ENCODE assay signal across 28 cellular contexts in the genomic region with DNA sequence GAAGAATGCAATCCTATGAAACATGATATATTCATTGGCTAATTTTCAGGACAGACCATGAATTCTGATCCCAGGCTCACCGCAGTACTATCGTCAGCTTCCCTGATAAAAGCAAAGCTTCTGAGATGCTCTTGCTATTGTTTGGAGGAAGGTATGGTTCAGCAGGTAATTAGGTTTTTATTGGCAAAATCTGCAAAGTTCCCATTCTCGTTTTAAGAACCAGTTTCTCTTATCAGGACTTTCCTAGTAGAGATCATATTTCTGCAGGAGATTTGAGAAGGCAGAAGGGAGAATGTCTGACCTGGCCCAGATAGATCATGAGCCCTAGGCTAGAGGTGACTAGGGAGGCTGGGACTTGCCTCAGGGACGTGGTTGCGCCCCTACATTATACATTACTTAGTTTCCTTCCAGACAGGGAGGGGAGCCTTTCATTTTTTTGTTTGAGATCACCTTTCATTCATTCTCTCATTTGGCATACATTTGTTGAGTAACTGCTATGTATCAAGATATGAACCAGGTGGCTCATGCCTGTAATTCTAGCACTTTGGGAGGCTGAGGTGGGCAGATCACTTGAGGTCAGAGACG.
"Had no signal": no experiment of that assay in that cellular context is flagged by ENCODE, and none has a peak within 500 bp of the region (broad histone marks: within the 10 kb centered on the region; RNA-seq: fewer than 3 reads in every experiment).

No MANE protein-coding gene starts in this region.

- H3K27me3 ChIP-seq: dorsolateral prefrontal cortex, neutrophil, ovary, testis, uterus had no signal

- DNase-seq: activated CD4-positive, alpha-beta T cell treated with anti-CD3 and anti-CD28 coated beads, Interleukin-2, amount 10 ng/mL, durations not matched to agents 7 days and 5 days; activated CD4-positive, CD25-positive, alpha-beta regulatory T cell treated with anti-CD3 and anti-CD28 coated beads, Interleukin-2, amount 50 U/mL, for 72 hours; activated CD8-positive, alpha-beta T cell treated with anti-CD3 and anti-CD28 coated beads for 36 hours; activated gamma-delta T cell treated with Interleukin-2 at 50 U/mL for 16 hours; activated naive CD4-positive, alpha-beta T cell treated with anti-CD3 and anti-CD28 coated beads, Interleukin-2, amount 50 U/mL, for 16 hours; activated T-cell treated with anti-CD3 and anti-CD28 coated beads, Interleukin-2, amount 50 U/mL, for 4 hours; dorsolateral prefrontal cortex; effector memory CD4-positive, alpha-beta T cell; head of caudate nucleus; hippocampal formation; left colon; mammary epithelial cell; naive B cell; nephron progenitor cell; ovary; stimulated activated CD4-positive, alpha-beta T cell treated with anti-CD3 and anti-CD28 coated beads, Interleukin-12 subunit alpha, Interleukin-12 subunit beta, amount 100 ng/mL, for 4 hours; stimulated activated CD4-positive, alpha-beta T cell treated with anti-CD3 and anti-CD28 coated beads, Interleukin-4, amount 100 ng/mL, for 1 hour; stimulated activated naive CD8-positive, alpha-beta T cell treated with anti-CD3 and anti-CD28 coated beads, Interleukin-15, Interleukin-2, amounts not matched to agents 100 U/mL and 50 U/mL, for 24 hours; T-helper 17 cell; T1000; testis; uterus had no signal

- FAIRE-seq: keratinocyte had no signal

- H3K4me3 ChIP-seq: coronary artery, dorsolateral prefrontal cortex, ovary, skin epidermis, testis, uterus had no signal

- H3K27ac ChIP-seq: coronary artery, dorsolateral prefrontal cortex, neutrophil, ovary, skin epidermis, testis, uterus had no signal

- H3K4me1 ChIP-seq: testis had no signal

- ATAC-seq: activated CD8-positive, alpha-beta T cell treated with anti-CD3 and anti-CD28 coated beads for 36 hours; activated T-cell treated with anti-CD3 and anti-CD28 coated beads, Interleukin-2, amount 50 U/mL, for 4 hours; activated T-helper 17 cell treated with anti-CD3 and anti-CD28 coated beads, Interleukin-2, amount 50 U/mL, for 72 hours; left colon; sciatic nerve; stimulated activated naive CD8-positive, alpha-beta T cell treated with anti-CD3 and anti-CD28 coated beads, Interleukin-15, Interleukin-2, amounts not matched to agents 100 U/mL and 50 U/mL, for 24 hours; T-helper 17 cell had no signal

- H3K36me3 ChIP-seq: neutrophil, ovary, uterus had no signal

- H3K9me3 ChIP-seq: neutrophil, ovary, testis, uterus had no signal
